8 cellular contexts compared by ENCODE assay signal in genomic region chr21:29300547-29301138, GRCh38. TPM values are rescaled to one million over a fixed set of nuclear protein-coding genes. Genes with fewer than 3 reads are reported as not detected.
DNase-seq lines count a peak whose midpoint lies in the region; ATAC-seq and TF ChIP-seq lines count a peak whose summit lies in the region.

No MANE protein-coding gene starts in this region.

- peaks cover 65% of the 10 kb centered on the region for H3K79me2 ChIP-seq in GM23248 (ENCODE audit: insufficient read depth)
- H3K79me2 ChIP-seq in osteoblast (ENCODE audit: insufficient read depth, low read length): peaks cover 82% of the 10 kb centered on the region

- in situ Hi-C loops in GM23248 (cut with MboI): no loop called here

- H3K27me3 ChIP-seq in GM23248 (replicated peaks; ENCODE audit: insufficient read depth): no peaks in the 10 kb centered on the region
- H3K27me3 ChIP-seq in MG63: no peaks in the 10 kb centered on the region
- H3K27me3 ChIP-seq in ectodermal cell (ENCODE audit: control insufficient read depth, insufficient read depth, low read length, poor library complexity, severe bottlenecking): no peaks in the 10 kb centered on the region
- no peaks in the 10 kb centered on the region for H3K27me3 ChIP-seq in osteoblast (ENCODE audit: insufficient read depth, low read length)

- H3K27ac ChIP-seq in GM23248 (peak overlapping the region; percentile 89), ectodermal cell (ENCODE audit: insufficient read depth, low read depth, low read length, poor library complexity, severe bottlenecking) (no peak overlapping the region), osteoblast (ENCODE audit: low read depth, low read length) (peak overlapping the region; percentile 97)

- H3K4me3 ChIP-seq in GM23248 (peak overlapping the region; percentile 82), MG63 (peak overlapping the region; percentile 94), ectodermal cell (ENCODE audit: insufficient read depth, low read depth, low read length) (peak overlapping the region; percentile 82), osteoblast (ENCODE audit: insufficient read depth, low read length) (peak overlapping the region; percentile 95)

- peaks cover 53% of the 10 kb centered on the region for H3F3A ChIP-seq in GM23248 (ENCODE audit: insufficient read depth)

- H3K9me2 ChIP-seq in GM23248 (ENCODE audit: insufficient read depth): no peaks in the 10 kb centered on the region

- H4K20me1 ChIP-seq in GM23248 (ENCODE audit: insufficient read depth) (peaks cover 31% of the 10 kb centered on the region), osteoblast (ENCODE audit: insufficient read depth, low read length) (peaks cover 44% of the 10 kb centered on the region)

- H2AFZ ChIP-seq in GM23248 (no peak overlapping the region), osteoblast (ENCODE audit: low read length) (no peak overlapping the region)

- DNase-seq in GM23248 (no peak), MG63 (no peak), osteoblast (ENCODE audit: insufficient read length, low spot score, missing footprints) (peak; percentile 35), T1000 (lab: John Stamatoyannopoulos, UW) (no peak), GOT3 (lab: John Stamatoyannopoulos, UW) (no peak), nucleus accumbens (lab: John Stamatoyannopoulos, UW) (no peak)

- H3K36me3 ChIP-seq in GM23248 (ENCODE audit: low read depth) (0 out of 2 replicates have a peak, but pooled peaks cover 2% of the 10 kb centered on the region), MG63 (peaks cover 6% of the 10 kb centered on the region), ectodermal cell (ENCODE audit: control insufficient read depth, insufficient read depth, low read length) (no peaks in the 10 kb centered on the region), osteoblast (ENCODE audit: insufficient read depth, low read length) (peaks cover 5% of the 10 kb centered on the region)

- 73 to 80% methylated on average over 6 of the region's 6 CpGs for WGBS in GM23248 (ENCODE audit: low coverage in 1 of 2, low lambda C conversion rate in 2 of 2, missing lambda C conversion rate in 2 of 2), 2 experiments
- WGBS in ectodermal cell, 2 experiments: 68 to 75% methylated on average over 6 of the region's 6 CpGs

- H3K9ac ChIP-seq in GM23248: peak overlapping the region; percentile 93

- H3K9me3 ChIP-seq in GM23248 (ENCODE audit: low read depth): no peaks in the 10 kb centered on the region
- H3K9me3 ChIP-seq in MG63: peaks cover 2% of the 10 kb centered on the region; the same call in 1 of the 2 replicates
- no peaks in the 10 kb centered on the region for H3K9me3 ChIP-seq in ectodermal cell (ENCODE audit: control insufficient read depth, low read length)
- no peaks in the 10 kb centered on the region for H3K9me3 ChIP-seq in osteoblast (ENCODE audit: low read depth, low read length)

- peak overlapping the region; percentile 80 for H3K4me2 ChIP-seq in GM23248 (ENCODE audit: unreplicated experiment)
- peak overlapping the region; percentile 93 for H3K4me2 ChIP-seq in osteoblast (ENCODE audit: insufficient read depth, low read length)

- ATAC-seq in GM18511 (IDR thresholded peaks at IDR 0.05; ENCODE audit: unreplicated experiment): peak; percentile 79

- peaks cover 53% of the 10 kb centered on the region for H3K4me1 ChIP-seq in GM23248 (ENCODE audit: insufficient read depth)
- H3K4me1 ChIP-seq in ectodermal cell (ENCODE audit: control insufficient read depth, insufficient read depth, low read length): peaks cover 7% of the 10 kb centered on the region
- H3K4me1 ChIP-seq in osteoblast (ENCODE audit: insufficient read depth, low read length): peaks cover 50% of the 10 kb centered on the region

- no peak for TF ChIP-seq CTCF in osteoblast (IDR thresholded peaks at IDR 0.05; ENCODE audit: extremely low read depth, low read depth, low read length)

RNA-seq across cellular contexts. Expression of gene BACH1, which starts 1.9 kb away (rescaled TPM):
- total RNA-seq in GM23248 (2014; rRNA removed; shearing (Covaris generic)): 52.4 and 52.7 TPM in 2 replicates
- 22.9 and 23.9 TPM in 2 replicates for polyA plus RNA-seq in GM23248 (2016; fragmentation: Nextera tagmentation; extraction: Ambion mirVana)
- 13.1 and 29.2 TPM in 2 replicates for total RNA-seq in MG63 (2014; rRNA removed; shearing (Covaris generic); ENCODE audit: low replicate concordance)
- 31.0 TPM for polyA plus RNA-seq in ectodermal cell (2013, experiment 1 of 4)
- 38.4 TPM for polyA plus RNA-seq in ectodermal cell (2013, experiment 2 of 4)
- 30.7 TPM for polyA plus RNA-seq in ectodermal cell (2013, experiment 3 of 4)
- 34.6 TPM for polyA plus RNA-seq in ectodermal cell (2013, experiment 4 of 4)
- total RNA-seq in osteoblast: 153 and 189 TPM in 2 replicates
